ENCODE assay signal across 14 cellular contexts in genomic region chr12:104167519-104168458, GRCh38. TPM values are rescaled to one million over a fixed set of nuclear protein-coding genes. Genes with fewer than 3 reads are reported as not detected.
A peak's percentile ranks its signal among the peaks of the same experiment; 100 is the strongest.
DNase-seq lines count a peak whose midpoint lies in the region; ATAC-seq lines count a peak whose summit lies in the region.
"Had no signal": no experiment of that assay in that cellular context is flagged by ENCODE, and none has a peak within 500 bp of the region (broad histone marks: within the 10 kb centered on the region; RNA-seq: fewer than 3 reads in every experiment).

No MANE protein-coding gene starts in this region.

- H3K27me3 ChIP-seq in trophoblast cell (ENCODE audit: insufficient read depth, low read length): no peaks in the 10 kb centered on the region
- H3K27me3 ChIP-seq: BLaER1 treated with 17β-estradiol and CSF1 and Interleukin-3, amounts not matched to agents 10 nM and 100 nM had no signal

- no peaks in the 10 kb centered on the region for H3K36me3 ChIP-seq in trophoblast cell (ENCODE audit: control insufficient read depth in 1 of 2, insufficient read depth in 2 of 2, low read length in 2 of 2)
- H3K36me3 ChIP-seq: BLaER1 treated with 17β-estradiol and CSF1 and Interleukin-3, amounts not matched to agents 10 nM and 100 nM had no signal

- no peak overlapping the region for H3K4me3 ChIP-seq in trophoblast cell (ENCODE audit: low read depth, low read length)
- H3K4me3 ChIP-seq: BLaER1 treated with 17β-estradiol and CSF1 and Interleukin-3, amounts not matched to agents 10 nM and 100 nM; GM12878; GM23248 had no signal

- no peak overlapping the region for H3K18ac ChIP-seq in trophoblast cell (ENCODE audit: low read length)

- H3K9me3 ChIP-seq in trophoblast cell (ENCODE audit: insufficient read depth, low read depth, low read length): peaks cover 2% of the 10 kb centered on the region

- no peak overlapping the region for H2AK5ac ChIP-seq in trophoblast cell (ENCODE audit: low read length)

- no peak for ATAC-seq in HG03139 (IDR thresholded peaks at IDR 0.05; ENCODE audit: unreplicated experiment)
- ATAC-seq: GM12878, HCT116 had no signal

- H3K4ac ChIP-seq in trophoblast cell (ENCODE audit: low read depth, low read length): no peak overlapping the region

- DNase-seq in COLO668 (lab: John Stamatoyannopoulos, UW; ENCODE audit: unreplicated experiment) (peak; percentile 46), M059J (ENCODE audit: low read depth) (peak; percentile 33), NCI-H774 (lab: John Stamatoyannopoulos, UW) (peak; percentile 32), trophoblast cell (peak; percentile 47 to 84), SKM-1 (lab: John Stamatoyannopoulos, UW; ENCODE audit: unreplicated experiment) (no peak)
- no peak for DNase-seq in effector CD8-positive, alpha-beta T cell (lab: John Stamatoyannopoulos, UW)
- DNase-seq: ACHN; CD4-positive, CD25-positive, alpha-beta regulatory T cell; DMS79; GM23248 had no signal

- H2BK12ac ChIP-seq in trophoblast cell (ENCODE audit: low read length): no peak overlapping the region

- no peaks in the 10 kb centered on the region for H3K4me1 ChIP-seq in trophoblast cell (ENCODE audit: control insufficient read depth in 1 of 2, insufficient read depth in 2 of 2, low read length in 2 of 2)

- H3K14ac ChIP-seq in trophoblast cell (ENCODE audit: low read length): no peak overlapping the region

- H3K27ac ChIP-seq in trophoblast cell (ENCODE audit: low read depth, low read length): no peak overlapping the region
- H3K27ac ChIP-seq: BLaER1 treated with 17β-estradiol and CSF1 and Interleukin-3, amounts not matched to agents 10 nM and 100 nM; GM23248 had no signal

- H2BK5ac ChIP-seq in trophoblast cell (ENCODE audit: low read depth, low read length, poor library complexity): no peak overlapping the region

- no peak overlapping the region for H4K12ac ChIP-seq in trophoblast cell (ENCODE audit: low read depth, low read length)

- H4K91ac ChIP-seq in trophoblast cell (ENCODE audit: low read depth, low read length): no peak overlapping the region

- no peak overlapping the region for H3K9ac ChIP-seq in trophoblast cell (ENCODE audit: low read length)
- H3K9ac ChIP-seq: BLaER1 treated with 17β-estradiol and CSF1 and Interleukin-3, amounts not matched to agents 10 nM and 100 nM; GM23248 had no signal

- no peak overlapping the region for H2BK120ac ChIP-seq in trophoblast cell (ENCODE audit: insufficient read depth, low read length, poor library complexity)

- no peaks in the 10 kb centered on the region for H3K79me2 ChIP-seq in trophoblast cell (ENCODE audit: control insufficient read depth, insufficient read depth, low read length, poor library complexity)

- no peaks in the 10 kb centered on the region for H3K79me1 ChIP-seq in trophoblast cell (ENCODE audit: low read length)

- no CpG with 5 or more reads among the region's 5 CpGs for WGBS in trophoblast cell (ENCODE audit: extremely low coverage, insufficient coverage, insufficient read length)

- no peak overlapping the region for H3K23ac ChIP-seq in trophoblast cell (ENCODE audit: low read length)

- H3K4me2 ChIP-seq in trophoblast cell (ENCODE audit: low read length): no peak overlapping the region
- H3K4me2 ChIP-seq: BLaER1 treated with 17β-estradiol and CSF1 and Interleukin-3, amounts not matched to agents 10 nM and 100 nM had no signal

- no peak overlapping the region for H2AFZ ChIP-seq in trophoblast cell (ENCODE audit: insufficient read depth, low read length, poor library complexity)
- H2AFZ ChIP-seq: GM23248 had no signal

- no peak overlapping the region for H4K8ac ChIP-seq in trophoblast cell (ENCODE audit: low read depth, low read length)

RNA-seq across cellular contexts. Expression of gene NFYB, which starts 29.8 kb away (rescaled TPM):
- total RNA-seq in M059J (2014; rRNA removed; shearing (Covaris generic)): 29.7 and 34.8 TPM in 2 replicates
- 18.7 and 19.4 TPM in 2 replicates for polyA plus RNA-seq in trophoblast cell (2013)

RNA-seq across cellular contexts. Expression of gene TXNRD1, which starts 47.8 kb away (rescaled TPM):
- total RNA-seq in M059J (2014; rRNA removed; shearing (Covaris generic)): 301 and 461 TPM in 2 replicates
- polyA plus RNA-seq in trophoblast cell (2013): 149 TPM in 2 replicates

Comparison
In these comparisons a context has a peak if more than half of its experiments do, and no peak if none do; other contexts are left out.
1. DNase-seq: peak in COLO668 (single experiment), M059J (single experiment), NCI-H774 (single experiment) and trophoblast cell (2 of 2); none in effector CD8-positive, alpha-beta T cell (single experiment) and SKM-1 (single experiment).